12 cellular contexts compared by ENCODE assay signal in the genomic region with DNA sequence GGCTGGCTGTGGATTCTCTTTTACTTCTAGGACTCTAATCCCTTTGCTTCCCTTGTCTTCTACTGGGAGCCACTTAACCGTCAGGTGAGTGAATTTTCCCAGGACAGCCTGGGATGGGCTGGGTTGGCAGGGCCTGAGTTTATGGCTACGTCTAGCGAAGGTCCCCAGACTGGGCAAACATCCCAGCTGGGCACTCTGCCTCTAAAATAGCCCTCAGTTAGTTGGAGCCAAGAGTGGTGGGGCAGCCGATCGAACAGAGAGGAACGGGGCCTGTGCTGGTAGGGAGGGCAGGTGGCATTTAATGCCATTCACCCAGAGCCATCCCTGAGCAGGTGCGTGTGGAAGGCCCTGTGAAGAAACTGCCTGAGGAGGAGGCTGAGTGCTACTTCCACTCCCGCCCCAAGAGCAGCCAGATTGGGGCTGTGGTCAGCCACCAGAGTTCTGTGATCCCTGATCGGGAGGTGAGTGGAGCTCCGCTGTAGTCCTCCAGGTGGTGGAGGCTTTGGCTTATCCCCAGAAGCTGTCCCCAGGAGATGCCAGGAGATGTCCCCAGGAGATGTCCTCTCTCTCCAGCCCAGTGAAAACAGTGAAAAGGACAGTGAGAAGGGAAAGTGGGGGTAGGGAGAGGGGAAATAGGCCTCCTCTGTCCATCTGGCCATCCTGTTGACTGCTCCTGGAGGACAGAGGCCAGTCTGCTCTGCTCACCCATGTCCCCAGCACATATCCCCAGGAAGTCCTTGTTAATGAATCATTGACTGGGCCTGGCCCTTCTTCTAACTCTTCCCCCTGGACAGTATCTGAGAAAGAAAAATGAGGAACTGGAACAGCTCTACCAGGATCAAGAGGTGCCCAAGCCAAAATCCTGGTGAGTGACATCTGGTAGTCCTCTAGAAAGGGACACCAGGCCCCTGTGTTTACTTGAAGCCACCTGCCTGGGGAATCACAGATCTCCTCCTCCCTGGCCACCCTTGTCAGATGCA. TPM values are rescaled to one million over a fixed set of nuclear protein-coding genes. Genes with fewer than 3 reads are reported as not detected.
DNase-seq lines count a peak whose midpoint lies in the region; ATAC-seq and TF ChIP-seq lines count a peak whose summit lies in the region.
"Had no signal": no experiment of that assay in that cellular context is flagged by ENCODE, and none has a peak within 500 bp of the region (broad histone marks: within the 10 kb centered on the region; RNA-seq: fewer than 3 reads in every experiment).

No MANE protein-coding gene starts in this region.

- no peak for TF ChIP-seq CTCF in esophagus squamous epithelium (IDR thresholded peaks at IDR 0.05)
- no peak for TF ChIP-seq CTCF in smooth muscle cell (IDR thresholded peaks at IDR 0.05; ENCODE audit: borderline replicate concordance, insufficient read depth, poor library complexity, severe bottlenecking)

- peaks cover 3% of the 10 kb centered on the region for H3K9me3 Mint-ChIP-seq in T-helper 2 cell treated with Interferon-gamma antibody and Interleukin-4, amounts not matched to agents 5 μg/mL and 100 μg/mL, for 36 hours

- H3K27ac Mint-ChIP-seq in T-helper 2 cell treated with Interferon-gamma antibody and Interleukin-4, amounts not matched to agents 5 μg/mL and 100 μg/mL, for 36 hours, result peak overlapping the region; percentile 56
- H3K27ac Mint-ChIP-seq in T-helper 17 cell, result peak overlapping the region; percentile 75

- no peaks in the 10 kb centered on the region for H3K9me3 ChIP-seq in T-helper 17 cell (ENCODE audit: control insufficient read depth, low read length, poor library complexity, severe bottlenecking)
- no peaks in the 10 kb centered on the region for H3K9me3 ChIP-seq in esophagus squamous epithelium
- no peaks in the 10 kb centered on the region for H3K9me3 ChIP-seq in smooth muscle cell (replicated peaks; ENCODE audit: low read depth)

- H3K4me3 Mint-ChIP-seq in T-helper 2 cell treated with Interferon-gamma antibody and Interleukin-4, amounts not matched to agents 5 μg/mL and 100 μg/mL, for 36 hours, result peak overlapping the region; percentile 25
- H3K4me3 Mint-ChIP-seq in T-helper 17 cell, result no peak overlapping the region

- no peak for TF ChIP-seq POLR2A in esophagus squamous epithelium (IDR thresholded peaks at IDR 0.05)

- DNase-seq in T-helper 2 cell treated with Interferon-gamma antibody and Interleukin-4, amounts not matched to agents 5 μg/mL and 100 μg/mL, for 36 hours (ENCODE audit: low spot score), result no peak
- DNase-seq in T-helper 2 cell (no peak), T-helper 17 cell (no peak), esophagus squamous epithelium (lab: John Stamatoyannopoulos, UW) (no peak), smooth muscle cell (lab: John Stamatoyannopoulos, UW; ENCODE audit: unreplicated experiment) (no peak), islet precursor cell (no peak), NCI-H1092 treated with DMSO at 0.1 percent for 48 hours (lab: John Stamatoyannopoulos, UW) (no peak), GOT3 (lab: John Stamatoyannopoulos, UW) (no peak)
- DNase-seq: ACHN; activated effector memory CD4-positive, alpha-beta T cell treated with Interleukin-2 at 50 U/mL for 16 hours had no signal

- peak overlapping the region; percentile 51 for H3K9ac ChIP-seq in smooth muscle cell (ENCODE audit: low read depth)

- H4K20me1 ChIP-seq in smooth muscle cell (ENCODE audit: low read depth), result no peaks in the 10 kb centered on the region

- WGBS in esophagus squamous epithelium, 2 donors, result 86 to 93% methylated on average over 4 to 6 of the region's 10 CpGs
- 93% methylated on average over 10 of the region's 10 CpGs for WGBS in smooth muscle cell (ENCODE audit: low lambda C conversion rate)

- peak overlapping the region; percentile 43 for H2AFZ ChIP-seq in smooth muscle cell (ENCODE audit: low read depth)

- H3K4me3 ChIP-seq in esophagus squamous epithelium (no peak overlapping the region), smooth muscle cell (no peak overlapping the region)

- no peaks in the 10 kb centered on the region for H3K27me3 ChIP-seq in esophagus squamous epithelium
- H3K27me3 ChIP-seq in smooth muscle cell (ENCODE audit: low read depth), result no peaks in the 10 kb centered on the region

- intact Hi-C loops in esophagus squamous epithelium (cut with DNase I), result no loop called here

- H3K4me1 ChIP-seq in esophagus squamous epithelium (peaks cover 24 to 92% (median 32%) of the 10 kb centered on the region in 3 donors), smooth muscle cell (ENCODE audit: low read depth) (no peaks in the 10 kb centered on the region)

- no peak for ATAC-seq in T-helper 17 cell

- H3K4me1 Mint-ChIP-seq in T-helper 2 cell treated with Interferon-gamma antibody and Interleukin-4, amounts not matched to agents 5 μg/mL and 100 μg/mL, for 36 hours (ENCODE audit: low read depth), result peaks cover 46% of the 10 kb centered on the region
- H3K4me1 Mint-ChIP-seq in T-helper 17 cell, result peaks cover 38% of the 10 kb centered on the region

- peaks cover 0 to 40% (median 11%) of the 10 kb centered on the region in 3 donors for H3K36me3 ChIP-seq in esophagus squamous epithelium
- H3K36me3 ChIP-seq in smooth muscle cell (ENCODE audit: low read depth), result no peaks in the 10 kb centered on the region

- H3K79me2 ChIP-seq in smooth muscle cell (ENCODE audit: low read depth), result no peaks in the 10 kb centered on the region

- H3F3A ChIP-seq in smooth muscle cell (ENCODE audit: low read depth), result no peaks in the 10 kb centered on the region

- H3K36me3 Mint-ChIP-seq in T-helper 2 cell treated with Interferon-gamma antibody and Interleukin-4, amounts not matched to agents 5 μg/mL and 100 μg/mL, for 36 hours (ENCODE audit: low read depth), result peaks cover 34% of the 10 kb centered on the region
- H3K36me3 Mint-ChIP-seq in T-helper 17 cell (ENCODE audit: low read depth), result peaks cover 5% of the 10 kb centered on the region

- H3K4me2 ChIP-seq in smooth muscle cell, result no peak overlapping the region

- H3K27ac ChIP-seq in esophagus squamous epithelium, result peak overlapping the region in 3 of 4 donors; percentile 27 to 59 (median 28)
- peak overlapping the region; percentile 79 for H3K27ac ChIP-seq in smooth muscle cell (ENCODE audit: low read depth)
- H3K27ac ChIP-seq: epithelial cell of prostate had no signal

- H3K27me3 Mint-ChIP-seq in T-helper 2 cell treated with Interferon-gamma antibody and Interleukin-4, amounts not matched to agents 5 μg/mL and 100 μg/mL, for 36 hours (ENCODE audit: low read depth), result no peaks in the 10 kb centered on the region
- no peaks in the 10 kb centered on the region for H3K27me3 Mint-ChIP-seq in T-helper 17 cell

RNA-seq across cellular contexts. Expression of a gene that starts 4.4 kb away (rescaled TPM):
- total RNA-seq in T-helper 17 cell (10 to 100 TPM in 1 of 2 donors, 1 to 10 TPM in 1; 7.1 to 10.5 TPM), esophagus squamous epithelium (10 to 100 TPM; 25.6 to 38.6 (median 34.2) TPM), smooth muscle cell (7.6 and 9.3 TPM in 2 replicates)
- 5.2 and 8.0 TPM in 2 replicates for polyA plus RNA-seq in smooth muscle cell

RNA-seq across cellular contexts. Expression of a gene that starts 11.9 kb away (rescaled TPM):
- not detected for total RNA-seq in T-helper 17 cell
- 10 to 100 TPM in 1 of 4 donors, 1 to 10 TPM in 3; 3.3 to 12.5 (median 7.1) TPM for total RNA-seq in esophagus squamous epithelium
- total RNA-seq in smooth muscle cell, result not detected in 2 replicates
- polyA plus RNA-seq in smooth muscle cell, result 0.15 TPM in 1 of 2 replicates, not detected in the other
- total RNA-seq: T-helper 2 cell treated with Interferon-gamma antibody and Interleukin-4, amounts not matched to agents 100 ng/mL and 5 ng/mL, for 36 hours had no signal

RNA-seq across cellular contexts. Expression of a gene that starts 25.1 kb away (rescaled TPM):
- total RNA-seq in T-helper 17 cell, result 100 to 1,000 TPM; 228 to 231 TPM
- 100 to 1,000 TPM in 1 of 4 donors, 10 to 100 TPM in 3; 60.1 to 141 (median 66.0) TPM for total RNA-seq in esophagus squamous epithelium
- total RNA-seq in smooth muscle cell, result 79.6 and 85.6 TPM in 2 replicates
- 119 and 121 TPM in 2 replicates for polyA plus RNA-seq in smooth muscle cell

RNA-seq across cellular contexts. Expression of a gene that starts 49.8 kb away (rescaled TPM):
- total RNA-seq in T-helper 17 cell (10 to 100 TPM; 28.2 to 33.2 TPM), esophagus squamous epithelium (1 to 10 TPM; 4.0 to 9.9 (median 9.2) TPM), smooth muscle cell (2.4 and 4.7 TPM in 2 replicates)
- polyA plus RNA-seq in smooth muscle cell, result 9.0 and 9.4 TPM in 2 replicates
